2 cellular contexts compared by ENCODE assay signal in the genomic region with DNA sequence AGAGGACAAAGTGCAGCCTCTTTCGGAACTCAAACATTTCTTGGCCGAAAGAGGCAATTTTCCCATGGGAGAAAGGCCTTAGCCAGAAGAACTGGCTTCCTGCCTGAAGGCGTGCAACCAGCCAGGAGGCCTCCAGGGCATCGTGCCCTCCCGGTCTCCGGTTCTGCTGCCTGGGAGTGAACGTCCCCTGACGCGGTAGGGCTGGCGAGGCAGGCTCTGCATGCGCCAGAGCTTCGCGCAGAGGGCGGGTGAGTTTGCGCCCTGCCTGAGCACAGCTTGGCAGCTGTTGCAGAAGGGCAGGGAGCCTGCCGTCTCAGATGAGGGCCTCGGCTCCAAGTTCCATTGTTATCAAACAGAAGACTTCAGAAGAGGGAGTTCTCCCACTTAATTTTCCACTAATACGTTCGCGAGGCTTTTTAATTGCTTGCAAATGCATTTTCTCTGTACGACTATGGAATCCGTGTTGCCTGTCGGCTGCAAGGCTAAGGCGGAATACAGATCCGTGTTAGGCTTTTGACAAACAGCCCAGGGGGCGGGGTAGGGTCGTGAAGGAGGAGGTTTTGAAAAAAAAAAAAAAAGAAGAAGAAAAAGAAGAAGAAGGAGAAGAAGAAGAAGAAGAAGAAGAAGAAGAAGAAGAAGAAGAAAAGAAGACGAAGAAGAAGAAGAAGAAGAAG.
TF ChIP-seq lines count a peak whose summit lies in the region.

No MANE protein-coding gene starts in this region.

TF ChIP-seq in endothelial cell of umbilical vein, 7 proteins besides CTCF, POLR2A, EP300 and RAD21:
- no peak for TF ChIP-seq POLR2AphosphoS5 (IDR thresholded peaks at IDR 0.05; ENCODE audit: insufficient read depth, low read depth, low read length)
- no peak for TF ChIP-seq FOS (IDR thresholded peaks at IDR 0.05; ENCODE audit: borderline replicate concordance, insufficient read depth, low read length)
- TF ChIP-seq, protein P1, sequence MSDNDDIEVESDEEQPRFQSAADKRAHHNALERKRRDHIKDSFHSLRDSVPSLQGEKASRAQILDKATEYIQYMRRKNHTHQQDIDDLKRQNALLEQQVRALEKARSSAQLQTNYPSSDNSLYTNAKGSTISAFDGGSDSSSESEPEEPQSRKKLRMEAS (IDR thresholded peaks at IDR 0.05; ENCODE audit: insufficient read depth, insufficient read length): no peak
- peak; percentile 41 for TF ChIP-seq EZH2 (IDR thresholded peaks at IDR 0.05; ENCODE audit: borderline replicate concordance, low read depth, low read length, severe bottlenecking)
- TF ChIP-seq MYC (IDR thresholded peaks at IDR 0.05; ENCODE audit: low read depth, low read length): no peak
- TF ChIP-seq JUN (IDR thresholded peaks at IDR 0.05; ENCODE audit: borderline replicate concordance, insufficient read depth, insufficient read length, low read depth): no peak
- TF ChIP-seq GATA2 (IDR thresholded peaks at IDR 0.05; ENCODE audit: insufficient read depth, insufficient read length, low read depth, low read length): no peak

TF ChIP-seq in HepG2, 621 proteins besides CTCF, POLR2A, EP300 and RAD21:
- no peak for TF ChIP-seq SALL2 (CRISPR knock-in tag; IDR thresholded peaks at IDR 0.05)
- TF ChIP-seq, protein P2, sequence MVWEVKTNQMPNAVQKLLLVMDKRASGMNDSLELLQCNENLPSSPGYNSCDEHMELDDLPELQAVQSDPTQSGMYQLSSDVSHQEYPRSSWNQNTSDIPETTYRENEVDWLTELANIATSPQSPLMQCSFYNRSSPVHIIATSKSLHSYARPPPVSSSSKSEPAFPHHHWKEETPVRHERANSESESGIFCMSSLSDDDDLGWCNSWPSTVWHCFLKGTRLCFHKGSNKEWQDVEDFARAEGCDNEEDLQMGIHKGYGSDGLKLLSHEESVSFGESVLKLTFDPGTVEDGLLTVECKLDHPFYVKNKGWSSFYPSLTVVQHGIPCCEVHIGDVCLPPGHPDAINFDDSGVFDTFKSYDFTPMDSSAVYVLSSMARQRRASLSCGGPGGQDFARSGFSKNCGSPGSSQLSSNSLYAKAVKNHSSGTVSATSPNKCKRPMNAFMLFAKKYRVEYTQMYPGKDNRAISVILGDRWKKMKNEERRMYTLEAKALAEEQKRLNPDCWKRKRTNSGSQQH (CRISPR knock-in tag; IDR thresholded peaks at IDR 0.05; ENCODE audit: low read depth): no peak
- TF ChIP-seq KLF13 (CRISPR knock-in tag; IDR thresholded peaks at IDR 0.05): no peak
- TF ChIP-seq ZNF33B (CRISPR knock-in tag; IDR thresholded peaks at IDR 0.05): no peak
- no peak for TF ChIP-seq ETV6 (CRISPR knock-in tag; conservative IDR thresholded peaks at IDR 0.05)
- no peak for TF ChIP-seq BORCS8-MEF2B (CRISPR knock-in tag; IDR thresholded peaks at IDR 0.05)
- TF ChIP-seq DPF2 (CRISPR knock-in tag; IDR thresholded peaks at IDR 0.05; ENCODE audit: borderline replicate concordance, low read depth): no peak
- TF ChIP-seq ZNF616 (CRISPR knock-in tag; IDR thresholded peaks at IDR 0.05; ENCODE audit: low read depth): no peak
- no peak for TF ChIP-seq ZSCAN12 (CRISPR knock-in tag; IDR thresholded peaks at IDR 0.05)
- no peak for TF ChIP-seq ZNF337 (CRISPR knock-in tag; IDR thresholded peaks at IDR 0.05; ENCODE audit: borderline replicate concordance, low read depth)
- TF ChIP-seq ZNF546 (CRISPR knock-in tag; conservative IDR thresholded peaks at IDR 0.05): no peak
- no peak for TF ChIP-seq MIXL1 (CRISPR knock-in tag; IDR thresholded peaks at IDR 0.05)
- TF ChIP-seq PAWR (CRISPR knock-in tag; IDR thresholded peaks at IDR 0.05; ENCODE audit: borderline replicate concordance): no peak
- TF ChIP-seq, protein P3, sequence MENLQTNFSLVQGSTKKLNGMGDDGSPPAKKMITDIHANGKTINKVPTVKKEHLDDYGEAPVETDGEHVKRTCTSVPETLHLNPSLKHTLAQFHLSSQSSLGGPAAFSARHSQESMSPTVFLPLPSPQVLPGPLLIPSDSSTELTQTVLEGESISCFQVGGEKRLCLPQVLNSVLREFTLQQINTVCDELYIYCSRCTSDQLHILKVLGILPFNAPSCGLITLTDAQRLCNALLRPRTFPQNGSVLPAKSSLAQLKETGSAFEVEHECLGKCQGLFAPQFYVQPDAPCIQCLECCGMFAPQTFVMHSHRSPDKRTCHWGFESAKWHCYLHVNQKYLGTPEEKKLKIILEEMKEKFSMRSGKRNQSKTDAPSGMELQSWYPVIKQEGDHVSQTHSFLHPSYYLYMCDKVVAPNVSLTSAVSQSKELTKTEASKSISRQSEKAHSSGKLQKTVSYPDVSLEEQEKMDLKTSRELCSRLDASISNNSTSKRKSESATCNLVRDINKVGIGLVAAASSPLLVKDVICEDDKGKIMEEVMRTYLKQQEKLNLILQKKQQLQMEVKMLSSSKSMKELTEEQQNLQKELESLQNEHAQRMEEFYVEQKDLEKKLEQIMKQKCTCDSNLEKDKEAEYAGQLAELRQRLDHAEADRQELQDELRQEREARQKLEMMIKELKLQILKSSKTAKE (CRISPR knock-in tag; IDR thresholded peaks at IDR 0.05; ENCODE audit: borderline replicate concordance): no peak
- TF ChIP-seq, protein P4, sequence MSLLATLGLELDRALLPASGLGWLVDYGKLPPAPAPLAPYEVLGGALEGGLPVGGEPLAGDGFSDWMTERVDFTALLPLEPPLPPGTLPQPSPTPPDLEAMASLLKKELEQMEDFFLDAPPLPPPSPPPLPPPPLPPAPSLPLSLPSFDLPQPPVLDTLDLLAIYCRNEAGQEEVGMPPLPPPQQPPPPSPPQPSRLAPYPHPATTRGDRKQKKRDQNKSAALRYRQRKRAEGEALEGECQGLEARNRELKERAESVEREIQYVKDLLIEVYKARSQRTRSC (CRISPR knock-in tag; IDR thresholded peaks at IDR 0.05; ENCODE audit: low read depth): no peak
- TF ChIP-seq, protein P5, sequence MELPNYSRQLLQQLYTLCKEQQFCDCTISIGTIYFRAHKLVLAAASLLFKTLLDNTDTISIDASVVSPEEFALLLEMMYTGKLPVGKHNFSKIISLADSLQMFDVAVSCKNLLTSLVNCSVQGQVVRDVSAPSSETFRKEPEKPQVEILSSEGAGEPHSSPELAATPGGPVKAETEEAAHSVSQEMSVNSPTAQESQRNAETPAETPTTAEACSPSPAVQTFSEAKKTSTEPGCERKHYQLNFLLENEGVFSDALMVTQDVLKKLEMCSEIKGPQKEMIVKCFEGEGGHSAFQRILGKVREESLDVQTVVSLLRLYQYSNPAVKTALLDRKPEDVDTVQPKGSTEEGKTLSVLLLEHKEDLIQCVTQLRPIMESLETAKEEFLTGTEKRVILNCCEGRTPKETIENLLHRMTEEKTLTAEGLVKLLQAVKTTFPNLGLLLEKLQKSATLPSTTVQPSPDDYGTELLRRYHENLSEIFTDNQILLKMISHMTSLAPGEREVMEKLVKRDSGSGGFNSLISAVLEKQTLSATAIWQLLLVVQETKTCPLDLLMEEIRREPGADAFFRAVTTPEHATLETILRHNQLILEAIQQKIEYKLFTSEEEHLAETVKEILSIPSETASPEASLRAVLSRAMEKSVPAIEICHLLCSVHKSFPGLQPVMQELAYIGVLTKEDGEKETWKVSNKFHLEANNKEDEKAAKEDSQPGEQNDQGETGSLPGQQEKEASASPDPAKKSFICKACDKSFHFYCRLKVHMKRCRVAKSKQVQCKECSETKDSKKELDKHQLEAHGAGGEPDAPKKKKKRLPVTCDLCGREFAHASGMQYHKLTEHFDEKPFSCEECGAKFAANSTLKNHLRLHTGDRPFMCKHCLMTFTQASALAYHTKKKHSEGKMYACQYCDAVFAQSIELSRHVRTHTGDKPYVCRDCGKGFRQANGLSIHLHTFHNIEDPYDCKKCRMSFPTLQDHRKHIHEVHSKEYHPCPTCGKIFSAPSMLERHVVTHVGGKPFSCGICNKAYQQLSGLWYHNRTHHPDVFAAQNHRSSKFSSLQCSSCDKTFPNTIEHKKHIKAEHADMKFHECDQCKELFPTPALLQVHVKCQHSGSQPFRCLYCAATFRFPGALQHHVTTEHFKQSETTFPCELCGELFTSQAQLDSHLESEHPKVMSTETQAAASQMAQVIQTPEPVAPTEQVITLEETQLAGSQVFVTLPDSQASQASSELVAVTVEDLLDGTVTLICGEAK (IDR thresholded peaks at IDR 0.05): no peak
- TF ChIP-seq, protein P5 (CRISPR knock-in tag; IDR thresholded peaks at IDR 0.05): no peak
- no peak for TF ChIP-seq RCOR2 (CRISPR knock-in tag; IDR thresholded peaks at IDR 0.05)
- no peak for TF ChIP-seq ZNF543 (CRISPR knock-in tag; IDR thresholded peaks at IDR 0.05)
- no peak for TF ChIP-seq ZNF605 (CRISPR knock-in tag; IDR thresholded peaks at IDR 0.05)
